In the genomic region with DNA sequence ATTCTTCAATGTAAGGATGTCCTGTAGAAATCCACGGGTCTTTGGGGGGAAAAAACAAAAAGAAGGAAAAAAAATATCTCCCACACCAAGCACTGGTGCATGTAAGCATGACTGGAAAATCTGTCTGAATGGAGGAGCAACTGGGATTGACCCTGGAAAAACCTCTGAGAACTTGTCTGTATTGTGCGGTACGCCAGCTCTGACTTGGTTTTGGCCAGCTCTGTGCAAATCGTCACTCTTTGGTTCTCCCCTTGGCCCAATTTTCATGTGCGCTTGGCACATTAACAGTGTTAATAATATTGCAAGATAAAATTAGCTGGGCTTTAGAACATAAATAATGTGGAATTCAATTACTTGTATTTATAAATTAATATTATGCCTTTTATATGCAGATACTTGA, we compare ENCODE assay signal across 8 cellular contexts.
"Had no signal": no experiment of that assay in that cellular context is flagged by ENCODE, and none has a peak within 500 bp of the region (broad histone marks: within the 10 kb centered on the region; RNA-seq: fewer than 3 reads in every experiment).

No MANE protein-coding gene starts in this region.

- DNase-seq: GM23248, GOT3, H7, HFFc6, IMR-90 had no signal

- H3K9me3 ChIP-seq: HAP-1 had no signal

- H3K4me1 ChIP-seq: HAP-1 had no signal

- H3K27ac ChIP-seq: GM23248, HL-60 had no signal

- H3K4me3 Mint-ChIP-seq: HFFc6 had no signal

- H3K4me3 ChIP-seq: GM23248, HAP-1 had no signal

- ATAC-seq: HCT116 had no signal

- H3K36me3 ChIP-seq: HAP-1 had no signal

- H3K27ac Mint-ChIP-seq: HFFc6 had no signal
